In genomic region chr17:62161405-62162148, GRCh38 we compare ENCODE assay signal across 30 cellular contexts.
"Had no signal": no experiment of that assay in that cellular context is flagged by ENCODE, and none has a peak within 500 bp of the region (broad histone marks: within the 10 kb centered on the region; RNA-seq: fewer than 3 reads in every experiment).

No MANE protein-coding gene starts in this region.

- H3K36me3 ChIP-seq: left lung, lower lobe of right lung, pancreas, prostate gland, sigmoid colon, spleen, suprapubic skin, thoracic aorta, tibial artery, vagina had no signal

- H3K36me3 Mint-ChIP-seq: naive thymus-derived CD8-positive, alpha-beta T cell; stimulated activated effector memory CD8-positive, alpha-beta T cell treated with anti-CD3 and anti-CD28 coated beads, Interleukin-12 subunit alpha, Interleukin-12 subunit beta, amount 100 ng/mL, for 72 hours; type B pancreatic cell had no signal

- H3K4me1 Mint-ChIP-seq: immature natural killer cell; neural crest cell; stimulated activated effector memory CD8-positive, alpha-beta T cell treated with anti-CD3 and anti-CD28 coated beads, Interleukin-12 subunit alpha, Interleukin-12 subunit beta, amount 100 ng/mL, for 72 hours had no signal

- H3K4me3 ChIP-seq: left lung, lower lobe of right lung, pancreas, prostate gland, sigmoid colon, spleen, suprapubic skin, thoracic aorta, tibial artery, vagina had no signal

- H3K27ac Mint-ChIP-seq: immature natural killer cell; naive thymus-derived CD8-positive, alpha-beta T cell; nephron; stimulated activated effector memory CD8-positive, alpha-beta T cell treated with anti-CD3 and anti-CD28 coated beads, Interleukin-12 subunit alpha, Interleukin-12 subunit beta, amount 100 ng/mL, for 72 hours; stimulated activated naive CD8-positive, alpha-beta T cell treated with anti-CD3 and anti-CD28 coated beads, Interleukin-15, Interleukin-2, amounts not matched to agents 100 ng/mL and 50 ng/mL, for 24 hours; type B pancreatic cell had no signal

- FAIRE-seq: islet of Langerhans, kidney, pancreas, small intestine had no signal

- H3K9me3 Mint-ChIP-seq: immature natural killer cell; nephron; neural crest cell; stimulated activated effector memory CD8-positive, alpha-beta T cell treated with anti-CD3 and anti-CD28 coated beads, Interleukin-12 subunit alpha, Interleukin-12 subunit beta, amount 100 ng/mL, for 72 hours; stimulated activated naive CD8-positive, alpha-beta T cell treated with anti-CD3 and anti-CD28 coated beads, Interleukin-15, Interleukin-2, amounts not matched to agents 100 ng/mL and 50 ng/mL, for 24 hours; type B pancreatic cell had no signal

- H3K27ac ChIP-seq: left lung, lower lobe of right lung, pancreas, prostate gland, sigmoid colon, spleen, suprapubic skin, thoracic aorta, tibial artery, vagina had no signal

- ATAC-seq: left colon; left lung; lower lobe of right lung; naive thymus-derived CD8-positive, alpha-beta T cell; pancreas; right cardiac atrium; stimulated activated effector memory CD8-positive, alpha-beta T cell treated with anti-CD3 and anti-CD28 coated beads, Interleukin-12 subunit alpha, Interleukin-12 subunit beta, amount 100 ng/mL, for 72 hours had no signal

- H3K27me3 Mint-ChIP-seq: type B pancreatic cell had no signal

- H3K4me3 Mint-ChIP-seq: immature natural killer cell; naive thymus-derived CD8-positive, alpha-beta T cell; nephron; neural crest cell; stimulated activated effector memory CD8-positive, alpha-beta T cell treated with anti-CD3 and anti-CD28 coated beads, Interleukin-12 subunit alpha, Interleukin-12 subunit beta, amount 100 ng/mL, for 72 hours; stimulated activated naive CD8-positive, alpha-beta T cell treated with anti-CD3 and anti-CD28 coated beads, Interleukin-15, Interleukin-2, amounts not matched to agents 100 ng/mL and 50 ng/mL, for 24 hours; type B pancreatic cell had no signal

- H3K9me3 ChIP-seq: left lung, lower lobe of right lung, pancreas, prostate gland, sigmoid colon, spleen, suprapubic skin, thoracic aorta, tibial artery, vagina had no signal

- H3K4me1 ChIP-seq: left lung, lower lobe of right lung, pancreas, prostate gland, sigmoid colon, spleen, suprapubic skin, tibial artery, vagina had no signal

- DNase-seq: hypothalamus; immature natural killer cell; kidney; left colon; left lung; lower lobe of right lung; mammary epithelial cell; mesenchymal stem cell; naive thymus-derived CD8-positive, alpha-beta T cell; nucleus accumbens; pancreas; posterior cingulate gyrus; retina; right cardiac atrium; sigmoid colon; small intestine; spleen; stimulated activated CD4-positive, alpha-beta T cell treated with anti-CD3 and anti-CD28 coated beads, Interleukin-4, amount 100 ng/mL, for 24 hours; stimulated activated naive CD4-positive, alpha-beta T cell; tibial artery had no signal

- H3K27me3 ChIP-seq: left lung, pancreas, sigmoid colon, spleen, suprapubic skin, vagina had no signal
